Comparison of ENCODE assay signal across 11 cellular contexts in genomic region chr12:94768398-94769039, GRCh38.
DNase-seq lines count a peak whose midpoint lies in the region; ATAC-seq lines count a peak whose summit lies in the region.
"Had no signal": no experiment of that assay in that cellular context is flagged by ENCODE, and none has a peak within 500 bp of the region (broad histone marks: within the 10 kb centered on the region; RNA-seq: fewer than 3 reads in every experiment).

No MANE protein-coding gene starts in this region.

- no peaks in the 10 kb centered on the region for H3K9me3 ChIP-seq in mononuclear cell (ENCODE audit: low read depth, low read length)

- ATAC-seq in GM18861 (IDR thresholded peaks at IDR 0.05; ENCODE audit: unreplicated experiment) = peak; percentile 32
- peak; percentile 41 for ATAC-seq in GM21786 (IDR thresholded peaks at IDR 0.05; ENCODE audit: unreplicated experiment)
- peak; percentile 48 for ATAC-seq in HG03460 (IDR thresholded peaks at IDR 0.05; ENCODE audit: unreplicated experiment)

- H3K4me1 ChIP-seq in mononuclear cell (ENCODE audit: insufficient read depth, low read length) = peaks cover 25% of the 10 kb centered on the region

- H3K4me3 ChIP-seq in mononuclear cell (ENCODE audit: low read length) = peak overlapping the region; percentile 9

- peaks cover 3% of the 10 kb centered on the region for H3K27me3 ChIP-seq in mononuclear cell (ENCODE audit: insufficient read depth, low read length)

- no peak for DNase-seq in GM03348 (ENCODE audit: low spot score)
- DNase-seq in NCI-H2196 treated with DMSO at 0.1 percent for 48 hours (lab: John Stamatoyannopoulos, UW; ENCODE audit: unreplicated experiment) = no peak
- DNase-seq in HCEC 1CT = no peak
- no peak for DNase-seq in putamen (ENCODE audit: low spot score)
- DNase-seq: activated T-cell treated with anti-CD3 and anti-CD28 coated beads, Interleukin-2, amount 50 U/mL, for 1 hour; kidney glomerular epithelial cell; small intestine had no signal
